In genomic region chr12:40469736-40470135, GRCh38 we compare ENCODE assay signal across 18 cellular contexts.
DNase-seq lines count a peak whose midpoint lies in the region; ATAC-seq, FAIRE-seq and TF ChIP-seq lines count a peak whose summit lies in the region.
"Had no signal": no experiment of that assay in that cellular context is flagged by ENCODE, and none has a peak within 500 bp of the region (broad histone marks: within the 10 kb centered on the region; RNA-seq: fewer than 3 reads in every experiment).

No MANE protein-coding gene starts in this region.

- no peak overlapping the region for H3K9ac ChIP-seq in SK-N-SH

- TF ChIP-seq CTCF in SK-N-SH (IDR thresholded peaks at IDR 0.05), result no peak

- H3K36me3 ChIP-seq in SK-N-SH (replicated peaks in 1 of 2; ENCODE audit: control insufficient read depth in 1 of 2, insufficient read depth in 2 of 2, low read length in 1 of 2), result no peaks in the 10 kb centered on the region
- H3K36me3 ChIP-seq: SJSA1 had no signal

- FAIRE-seq in GM19239 (lab: Jason Lieb, UNC), result no peak
- FAIRE-seq: GM12891, H1, K562 had no signal

- ATAC-seq in SK-N-SH treated with all-trans-retinoic acid at 6 μM for 48 hours (no peak), GM18498 (IDR thresholded peaks at IDR 0.05; ENCODE audit: unreplicated experiment) (no peak)
- ATAC-seq: K562 had no signal

- no peak overlapping the region for H2AFZ ChIP-seq in SK-N-SH (ENCODE audit: low read depth)

- H3K4me1 ChIP-seq in SK-N-SH (ENCODE audit: control insufficient read depth in 1 of 2, insufficient read depth in 2 of 2, low read depth in 1 of 2, low read length in 1 of 2), result peaks cover 0 to 3% of the 10 kb centered on the region in 2 experiments; a peak in 2 of 4 replicates
- H3K4me1 ChIP-seq: SJSA1 had no signal

- POLR2A ChIA-PET in SK-N-SH (lab: Yijun Ruan, JAX), result no interaction called here

- H3K9me2 ChIP-seq in SK-N-SH, result no peaks in the 10 kb centered on the region

- H3K4me3 ChIP-seq in SK-N-SH (ENCODE audit: low read depth in 2 of 2, low read length in 1 of 2), result no peak overlapping the region
- H3K4me3 ChIP-seq: K562, SJSA1 had no signal

- no peak overlapping the region for H3K27ac ChIP-seq in SK-N-SH (ENCODE audit: low read depth in 2 of 2, low read length in 1 of 2)
- H3K27ac ChIP-seq: SJSA1 had no signal

- no peaks in the 10 kb centered on the region for H3K79me2 ChIP-seq in SK-N-SH (ENCODE audit: insufficient read depth)

- H3K4me2 ChIP-seq in SK-N-SH, result no peak overlapping the region

- CTCF ChIA-PET in SK-N-SH (lab: Yijun Ruan, JAX), result no interaction called here

- 6% methylated on average over 6 of the region's 6 CpGs for WGBS in SK-N-SH (ENCODE audit: low lambda C conversion rate)

- H3K27me3 ChIP-seq in SK-N-SH (ENCODE audit: insufficient read depth), result no peaks in the 10 kb centered on the region
- H3K27me3 ChIP-seq: SJSA1 had no signal

- no peaks in the 10 kb centered on the region for H3K9me3 ChIP-seq in SK-N-SH
- H3K9me3 ChIP-seq: SJSA1 had no signal

- no peak for TF ChIP-seq EP300 in SK-N-SH (IDR thresholded peaks at IDR 0.05; ENCODE audit: borderline replicate concordance in 1 of 2, low read depth in 1 of 2, low read length in 1 of 2)

- no peak for TF ChIP-seq RAD21 in SK-N-SH (IDR thresholded peaks at IDR 0.05; ENCODE audit: low read length)

- H3F3A ChIP-seq in SK-N-SH (replicated peaks; ENCODE audit: insufficient read depth), result no peaks in the 10 kb centered on the region

- DNase-seq in SK-N-SH (peak; percentile 4), NCI-H2171 (lab: John Stamatoyannopoulos, UW) (peak; percentile 79), SK-N-DZ (ENCODE audit: low spot score) (peak; percentile 29), GM19239 (ENCODE audit: insufficient read length, low spot score) (no peak)
- DNase-seq in activated effector memory CD4-positive, alpha-beta T cell treated with anti-CD3 and anti-CD28 coated beads, Interleukin-2, amount 50 U/mL, for 16 hours, result no peak
- DNase-seq: CD4-positive, CD25-positive, alpha-beta regulatory T cell; GF-D8; MV-4-11; NCI-H1436 treated with DMSO at 0.1 percent for 48 hours; NCI-H2107; NCI-H510A treated with DMSO at 0.1 percent for 48 hours; NK-92 treated with Interleukin-12 subunit alpha and Interleukin-12 subunit beta, amount 100 ng/mL, for 24 hours had no signal

- H4K20me1 ChIP-seq in SK-N-SH (ENCODE audit: insufficient read depth), result no peaks in the 10 kb centered on the region

TF ChIP-seq in SK-N-SH, 30 proteins besides CTCF, POLR2A, EP300 and RAD21 (continues in another document):
- TF ChIP-seq SMC3 (IDR thresholded peaks at IDR 0.05; ENCODE audit: low read depth, low read length) (no peak), USF2 (IDR thresholded peaks at IDR 0.05; ENCODE audit: borderline replicate concordance, low read depth, low read length) (no peak), MEF2A (IDR thresholded peaks at IDR 0.05; ENCODE audit: borderline replicate concordance, low read depth) (no peak), EZH2phosphoT487 (IDR thresholded peaks at IDR 0.05; ENCODE audit: borderline replicate concordance, low read depth) (no peak), JUND (IDR thresholded peaks at IDR 0.05) (no peak), FOXM1 (IDR thresholded peaks at IDR 0.05; ENCODE audit: low read depth) (no peak), TCF12 (IDR thresholded peaks at IDR 0.05) (no peak), POLR2AphosphoS5 (IDR thresholded peaks at IDR 0.05; ENCODE audit: low read depth, low read length) (no peak), PBX3 (IDR thresholded peaks at IDR 0.05) (no peak), YY1 (IDR thresholded peaks at IDR 0.05; ENCODE audit: low read depth) (no peak), ZBTB33 (IDR thresholded peaks at IDR 0.05; ENCODE audit: borderline replicate concordance, low read depth) (no peak)

TF ChIP-seq in SK-N-SH treated with all-trans-retinoic acid at 6 μM for 48 hours, 23 proteins besides CTCF, POLR2A, EP300 and RAD21:
- TF ChIP-seq SNAI2 (CRISPR knock-in tag; IDR thresholded peaks at IDR 0.05) (no peak), GLIS3 (CRISPR knock-in tag; IDR thresholded peaks at IDR 0.05) (no peak), TOX (CRISPR knock-in tag; IDR thresholded peaks at IDR 0.05; ENCODE audit: borderline replicate concordance) (no peak), ZNF565 (CRISPR knock-in tag; conservative IDR thresholded peaks at IDR 0.05; ENCODE audit: low read depth) (no peak), ESRRG (CRISPR knock-in tag; IDR thresholded peaks at IDR 0.05) (no peak), OSR1 (CRISPR knock-in tag; IDR thresholded peaks at IDR 0.05) (no peak), CREB5 (CRISPR knock-in tag; IDR thresholded peaks at IDR 0.05; ENCODE audit: low read depth) (no peak)

Comparison
In these comparisons a context has a peak if more than half of its experiments do, and no peak if none do; other contexts are left out.
1. DNase-seq: peak in SK-N-SH (single experiment), NCI-H2171 (single experiment) and SK-N-DZ (single experiment); none in activated effector memory CD4-positive, alpha-beta T cell treated with anti-CD3 and anti-CD28 coated beads, Interleukin-2, amount 50 U/mL, for 16 hours (single experiment) and GM19239 (single experiment).